In the genomic region with DNA sequence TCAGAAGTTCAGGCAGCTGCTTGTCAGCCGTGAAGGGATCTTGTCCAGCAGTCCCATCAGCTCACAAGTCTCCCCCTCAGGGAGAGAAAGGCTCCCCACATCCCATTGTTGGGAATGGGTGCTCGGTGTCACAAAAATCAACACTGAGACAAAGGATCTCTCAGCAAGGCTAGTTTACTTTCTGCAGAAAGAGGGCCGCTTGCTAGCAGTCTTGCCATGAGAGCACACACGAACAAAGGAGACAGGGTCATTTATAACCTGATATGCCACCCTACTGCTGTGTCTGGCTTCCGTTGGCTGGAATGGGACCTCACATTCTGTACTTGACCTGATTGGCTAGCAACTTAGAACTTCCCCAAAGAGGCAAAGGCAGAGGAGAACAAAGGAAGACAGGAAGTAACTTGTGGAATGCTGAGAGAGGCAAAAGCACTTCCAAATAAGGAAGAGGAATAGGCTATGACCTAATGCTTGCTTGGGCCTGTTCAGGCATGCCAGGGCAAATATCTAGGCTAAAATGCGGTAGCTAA, we compare ENCODE assay signal across 9 cellular contexts.
DNase-seq lines count a peak whose midpoint lies in the region; ATAC-seq and TF ChIP-seq lines count a peak whose summit lies in the region.
"Had no signal": no experiment of that assay in that cellular context is flagged by ENCODE, and none has a peak within 500 bp of the region (broad histone marks: within the 10 kb centered on the region; RNA-seq: fewer than 3 reads in every experiment).

No MANE protein-coding gene starts in this region.

- peak; percentile 92 for DNase-seq in DMS153 treated with DMSO at 0.1 percent for 48 hours (lab: John Stamatoyannopoulos, UW; ENCODE audit: unreplicated experiment)
- DNase-seq in NCI-H1417 (lab: John Stamatoyannopoulos, UW) = peak; percentile 64 to 93 (median 69)
- peak; percentile 90 for DNase-seq in amniotic epithelial cell (ENCODE audit: low read depth)
- DNase-seq in smooth muscle cell of the brain vasculature (ENCODE audit: low read depth, low spot score) = peak; percentile 60
- no peak for DNase-seq in stimulated activated CD4-positive, alpha-beta T cell treated with anti-CD3 and anti-CD28 coated beads, Interleukin-4, amount 100 ng/mL, for 4 hours
- no peak for DNase-seq in GM13977 (ENCODE audit: low spot score)
- DNase-seq: naive B cell had no signal

- no peaks in the 10 kb centered on the region for H3K9me3 ChIP-seq in iPS-15b (ENCODE audit: control insufficient read depth, insufficient read depth, low read length)

- peak overlapping the region; percentile 88 for H3K9ac ChIP-seq in iPS-15b (ENCODE audit: low read depth, low read length)

- ATAC-seq in HG03045 (IDR thresholded peaks at IDR 0.05; ENCODE audit: unreplicated experiment) = no peak

- in situ Hi-C loops in GM13977 (cut with MboI; ENCODE audit: low pct_unique_long_range_greater_than_20kb, low sequenced_read_pairs, unreplicated experiment) = no loop called here

- no peak for TF ChIP-seq CTCF in GM13977 (IDR thresholded peaks at IDR 0.05; ENCODE audit: extremely low read depth, insufficient read depth, missing control alignments)

- H3K36me3 ChIP-seq in iPS-15b (ENCODE audit: control insufficient read depth, insufficient read depth, low read length) = no peaks in the 10 kb centered on the region

- no peaks in the 10 kb centered on the region for H3K27me3 ChIP-seq in iPS-15b (ENCODE audit: control insufficient read depth, insufficient read depth, low read length)

- H3K4me3 ChIP-seq in iPS-15b (ENCODE audit: low read depth, low read length) = peak overlapping the region; percentile 51

- H3K4me1 ChIP-seq in iPS-15b (ENCODE audit: control insufficient read depth, insufficient read depth, low read length) = peaks cover 12% of the 10 kb centered on the region

Comparison
In these comparisons a context has a peak if more than half of its experiments do, and no peak if none do; other contexts are left out.
1. DNase-seq: peak in DMS153 treated with DMSO at 0.1 percent for 48 hours (single experiment), NCI-H1417 (3 of 3), amniotic epithelial cell (single experiment) and smooth muscle cell of the brain vasculature (single experiment); none in stimulated activated CD4-positive, alpha-beta T cell treated with anti-CD3 and anti-CD28 coated beads, Interleukin-4, amount 100 ng/mL, for 4 hours (0 of 2) and GM13977 (single experiment).